In genomic region chr17:28950752-28951427, GRCh38 we compare ENCODE assay signal across 8 cellular contexts. TPM values are rescaled to one million over a fixed set of nuclear protein-coding genes. Genes with fewer than 3 reads are reported as not detected.
A peak's percentile ranks its signal among the peaks of the same experiment; 100 is the strongest.
DNase-seq lines count a peak whose midpoint lies in the region; ATAC-seq and TF ChIP-seq lines count a peak whose summit lies in the region.

No MANE protein-coding gene starts in this region.

- H3K9ac ChIP-seq in BLaER1 treated with 17β-estradiol and CSF1 and Interleukin-3, amounts not matched to agents 10 nM and 100 nM: peak overlapping the region; percentile 87 to 96 (median 93)

- peaks cover 31 to 46% (median 34%) of the 10 kb centered on the region in 11 experiments for H4K20me1 ChIP-seq in BLaER1 treated with 17β-estradiol and CSF1 and Interleukin-3, amounts not matched to agents 10 nM and 100 nM

- no peaks in the 10 kb centered on the region for H3K27me3 ChIP-seq in BLaER1 treated with 17β-estradiol and CSF1 and Interleukin-3, amounts not matched to agents 10 nM and 100 nM
- no peaks in the 10 kb centered on the region for H3K27me3 ChIP-seq in breast epithelium

- no peak for TF ChIP-seq CTCF in breast epithelium (IDR thresholded peaks at IDR 0.05)
- no peak for TF ChIP-seq CTCF in mucosa of descending colon (IDR thresholded peaks at IDR 0.05)

- peak overlapping the region; percentile 79 to 93 (median 91) for H3K4me2 ChIP-seq in BLaER1 treated with 17β-estradiol and CSF1 and Interleukin-3, amounts not matched to agents 10 nM and 100 nM

- H3K4me3 ChIP-seq in BLaER1 treated with 17β-estradiol and CSF1 and Interleukin-3, amounts not matched to agents 10 nM and 100 nM: peak overlapping the region; percentile 87 to 96 (median 92)
- peak overlapping the region; percentile 96 to 97 (median 97) for H3K4me3 ChIP-seq in breast epithelium
- peak overlapping the region; percentile 54 for H3K4me3 ChIP-seq in mucosa of descending colon

- TF ChIP-seq POLR2A in breast epithelium (IDR thresholded peaks at IDR 0.05): peak; percentile 39

- H3K4me1 ChIP-seq in BLaER1 treated with 17β-estradiol and CSF1 and Interleukin-3, amounts not matched to agents 10 nM and 100 nM: peaks cover 37 to 45% (median 43%) of the 10 kb centered on the region in 10 experiments
- H3K4me1 ChIP-seq in breast epithelium (peaks cover 0 to 6% of the 10 kb centered on the region in 2 donors), mucosa of descending colon (ENCODE audit: low read depth) (peaks cover 26% of the 10 kb centered on the region)

- ATAC-seq in HG03354 (IDR thresholded peaks at IDR 0.05; ENCODE audit: poor library complexity, severe bottlenecking, unreplicated experiment) (peak; percentile 4), mucosa of descending colon (no peak), GM18511 (IDR thresholded peaks at IDR 0.05; ENCODE audit: unreplicated experiment) (no peak), HG03039 (IDR thresholded peaks at IDR 0.05; ENCODE audit: unreplicated experiment) (no peak)

- intact Hi-C loops in breast epithelium (cut with DNase I; ENCODE audit: low total_unique reads) (loop anchor here (1.0 kb wide), 1 partner anchor 10 kb away; no protein-coding TSS in a partner anchor), mucosa of descending colon (cut with DNase I, micrococcal nuclease) (no loop called here)

- no peaks in the 10 kb centered on the region for H3K9me3 ChIP-seq in BLaER1 treated with 17β-estradiol and CSF1 and Interleukin-3, amounts not matched to agents 10 nM and 100 nM (replicated peaks in 1 of 11)
- H3K9me3 ChIP-seq in breast epithelium: no peaks in the 10 kb centered on the region
- H3K9me3 ChIP-seq in mucosa of descending colon: no peaks in the 10 kb centered on the region

- peak overlapping the region; percentile 82 to 97 (median 93) for H3K27ac ChIP-seq in BLaER1 treated with 17β-estradiol and CSF1 and Interleukin-3, amounts not matched to agents 10 nM and 100 nM
- H3K27ac ChIP-seq in breast epithelium: peak overlapping the region; percentile 95 to 98

- peaks cover 7 to 30% (median 15%) of the 10 kb centered on the region in 11 experiments; a peak in 17 of 22 replicates for H3K36me3 ChIP-seq in BLaER1 treated with 17β-estradiol and CSF1 and Interleukin-3, amounts not matched to agents 10 nM and 100 nM
- H3K36me3 ChIP-seq in breast epithelium: no peaks in the 10 kb centered on the region
- no peaks in the 10 kb centered on the region for H3K36me3 ChIP-seq in mucosa of descending colon (ENCODE audit: low read depth)

- DNase-seq in breast epithelium (ENCODE audit: low spot score in 2 of 2): no peak
- peak in 1 of 3 donors; percentile 42 for DNase-seq in mucosa of descending colon
- no peak for DNase-seq in UCSD-AML1 (lab: John Stamatoyannopoulos, UW; ENCODE audit: unreplicated experiment)
- DNase-seq in NCI-H1092 treated with DMSO at 0.1 percent for 48 hours (lab: John Stamatoyannopoulos, UW): no peak

RNA-seq across cellular contexts. Expression of gene PHF12, which starts 0.4 kb away (rescaled TPM):
- total RNA-seq in breast epithelium: 10 to 100 TPM; 32.2 to 42.9 (median 40.3) TPM
- 10 to 100 TPM; 35.9 to 59.7 (median 39.2) TPM for total RNA-seq in mucosa of descending colon

RNA-seq across cellular contexts. Expression of gene DHRS13, which starts 48.0 kb away (rescaled TPM):
- 10 to 100 TPM in 2 of 3 donors, 1 to 10 TPM in 1; 3.2 to 20.6 (median 14.2) TPM for total RNA-seq in breast epithelium
- 10 to 100 TPM in 1 of 3 donors, 1 to 10 TPM in 2; 7.1 to 10.1 (median 7.3) TPM for total RNA-seq in mucosa of descending colon

RNA-seq across cellular contexts. Expression of gene FLOT2, which starts 53.4 kb away (rescaled TPM):
- total RNA-seq in breast epithelium (10 to 100 TPM; 49.8 to 78.3 (median 56.9) TPM), mucosa of descending colon (10 to 100 TPM; 87.9 to 98.0 (median 89.8) TPM)

RNA-seq across cellular contexts. Expression of gene SEZ6, which starts 54.9 kb away (rescaled TPM):
- total RNA-seq in breast epithelium (not detected), mucosa of descending colon (1 to 10 TPM in 1 of 3 donors, under 1 TPM in 1, not detected in 1; 0.31 to 1.0 TPM)
